In genomic region chr7:55131421-55131929, GRCh38 we compare ENCODE assay signal across 12 cellular contexts.
DNase-seq lines count a peak whose midpoint lies in the region; ATAC-seq and TF ChIP-seq lines count a peak whose summit lies in the region.
"Had no signal": no experiment of that assay in that cellular context is flagged by ENCODE, and none has a peak within 500 bp of the region (broad histone marks: within the 10 kb centered on the region; RNA-seq: fewer than 3 reads in every experiment).

No MANE protein-coding gene starts in this region.

- peaks cover 59 to 79% of the 10 kb centered on the region in 2 donors for H3K4me1 ChIP-seq in gastrocnemius medialis

- H3K27ac ChIP-seq in gastrocnemius medialis, result peak overlapping the region; percentile 80 to 84 (median 82)

- no peak for ATAC-seq in gastrocnemius medialis
- ATAC-seq in GM18858 (IDR thresholded peaks at IDR 0.05; ENCODE audit: unreplicated experiment), result no peak
- ATAC-seq in HG03097 (IDR thresholded peaks at IDR 0.05; ENCODE audit: low FRiP score, unreplicated experiment), result no peak

- in situ Hi-C loops in gastrocnemius medialis (cut with MboI; ENCODE audit: low sequenced_read_pairs in 4 of 4), result no loop called here

- peaks cover 0 to 7% (median 4%) of the 10 kb centered on the region in 5 experiments for H3K9me3 Mint-ChIP-seq in brain
- H3K9me3 Mint-ChIP-seq: activated T-cell treated with anti-CD3 and anti-CD28 coated beads, Interleukin-2, amount 50 U/mL, for 24 hours had no signal

- peak overlapping the region; percentile 90 to 98 (median 92) for H3K27ac Mint-ChIP-seq in brain
- H3K27ac Mint-ChIP-seq: activated T-cell treated with anti-CD3 and anti-CD28 coated beads, Interleukin-2, amount 50 U/mL, for 24 hours had no signal

- H3K27me3 ChIP-seq in gastrocnemius medialis, result no peaks in the 10 kb centered on the region
- H3K27me3 ChIP-seq: BE2C had no signal

- H3K36me3 ChIP-seq in gastrocnemius medialis, result no peaks in the 10 kb centered on the region
- H3K36me3 ChIP-seq: BE2C had no signal

- no peaks in the 10 kb centered on the region for H3K9me3 ChIP-seq in gastrocnemius medialis
- H3K9me3 ChIP-seq: BE2C had no signal

- DNase-seq in ELR (ENCODE audit: low read depth), result peak; percentile 32
- DNase-seq in left kidney (ENCODE audit: low read depth, low spot score), result peak; percentile 41
- no peak for DNase-seq in gastrocnemius medialis
- no peak for DNase-seq in SK-N-DZ (ENCODE audit: low spot score)
- no peak for DNase-seq in T-helper 9 cell
- DNase-seq: activated T-cell treated with anti-CD3 and anti-CD28 coated beads, Interleukin-2, amount 50 U/mL, for 24 hours; BE2C; MM.1S; NCI-H446 treated with DMSO at 0.1 percent for 48 hours had no signal

- peaks cover 76% of the 10 kb centered on the region for H3K4me1 Mint-ChIP-seq in brain

- H3K36me3 Mint-ChIP-seq in brain, result no peaks in the 10 kb centered on the region

- H3K4me3 Mint-ChIP-seq in brain, result peak overlapping the region in 1 of 5 experiments; percentile 52
- H3K4me3 Mint-ChIP-seq: activated T-cell treated with anti-CD3 and anti-CD28 coated beads, Interleukin-2, amount 50 U/mL, for 24 hours had no signal

- no peak for TF ChIP-seq CTCF in brain (conservative IDR thresholded peaks at IDR 0.05)
- no peak for TF ChIP-seq CTCF in gastrocnemius medialis (IDR thresholded peaks at IDR 0.05 in 4 of 5, conservative IDR thresholded peaks at IDR 0.05 in 1 of 5)

- intact Hi-C loops in gastrocnemius medialis (cut with DNase I; ENCODE audit: low total_unique reads), result no loop called here

- H3K4me3 ChIP-seq in gastrocnemius medialis, result no peak overlapping the region

- TF ChIP-seq POLR2A in gastrocnemius medialis (IDR thresholded peaks at IDR 0.05), result no peak

- peaks cover 3% of the 10 kb centered on the region for H3K27me3 Mint-ChIP-seq in brain

Comparison
In these comparisons a context has a peak if more than half of its experiments do, and no peak if none do; other contexts are left out.
1. DNase-seq: peak in ELR (single experiment) and left kidney (single experiment); none in gastrocnemius medialis (0 of 2), SK-N-DZ (single experiment) and T-helper 9 cell (single experiment).